ENCODE assay signal across 1 cellular context in the genomic region with DNA sequence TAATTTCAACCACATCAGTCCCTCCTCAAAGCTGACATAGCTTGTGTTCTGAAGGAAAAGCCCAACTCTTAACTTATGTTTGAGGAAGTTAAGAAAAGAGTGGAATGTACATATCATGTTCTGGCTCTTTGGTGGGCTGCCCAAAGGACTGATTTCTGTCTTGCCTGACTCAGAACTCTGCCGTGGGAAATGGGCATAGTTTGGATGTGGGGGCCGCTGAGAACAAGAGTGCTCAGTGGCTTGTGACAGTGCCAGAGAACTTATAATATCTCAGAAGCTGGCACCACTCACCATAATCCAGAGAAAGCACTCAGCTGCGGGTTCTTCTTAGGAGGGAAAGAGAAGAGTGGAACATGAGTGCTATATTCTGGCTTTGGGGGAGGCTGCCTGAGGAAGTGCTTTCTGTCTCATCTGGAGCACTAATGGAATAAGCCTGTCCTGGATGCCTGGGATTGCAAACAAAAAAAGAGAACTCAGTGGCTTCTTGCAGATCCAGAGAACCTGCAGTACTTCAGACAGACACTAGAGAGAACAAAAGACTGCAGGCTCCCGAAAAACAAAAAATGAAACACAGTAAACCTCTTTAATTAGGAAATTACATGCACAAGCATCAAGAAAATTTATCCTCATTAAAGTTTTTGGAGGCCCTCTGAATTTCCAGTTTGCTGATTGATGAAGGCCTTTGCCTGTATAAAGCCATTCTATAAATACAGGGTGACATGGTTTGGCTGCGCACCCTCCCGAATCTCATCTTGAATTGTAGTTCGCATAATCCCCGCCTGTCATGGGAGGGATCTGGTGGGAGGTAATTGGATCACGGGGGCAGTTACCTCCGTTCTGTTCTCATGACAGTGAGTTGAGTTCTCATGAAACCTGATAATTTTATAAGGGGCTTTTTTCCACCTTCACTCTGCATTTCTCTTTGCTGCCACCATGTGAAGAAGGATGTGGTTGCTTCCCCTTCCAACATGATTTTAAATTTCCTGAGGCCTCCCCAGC.
TF ChIP-seq lines count a peak whose summit lies in the region.

No MANE protein-coding gene starts in this region.

TF ChIP-seq in HCT116, 20 proteins besides CTCF, POLR2A, EP300 and RAD21 (continued from another document):
- TF ChIP-seq EZH2phosphoT487 (IDR thresholded peaks at IDR 0.05; ENCODE audit: borderline replicate concordance) (no peak), JUND (IDR thresholded peaks at IDR 0.05) (no peak), ZNF274 (IDR thresholded peaks at IDR 0.05; ENCODE audit: low read depth, low read length) (no peak), SIN3A (IDR thresholded peaks at IDR 0.05; ENCODE audit: low read depth) (no peak), POLR2AphosphoS5 (IDR thresholded peaks at IDR 0.05; ENCODE audit: low read depth, low read length) (no peak), CBX3 (IDR thresholded peaks at IDR 0.05; ENCODE audit: low read depth) (no peak), ZFX (IDR thresholded peaks at IDR 0.05) (no peak), CEBPB (IDR thresholded peaks at IDR 0.05; ENCODE audit: low read depth) (no peak), YY1 (IDR thresholded peaks at IDR 0.05; ENCODE audit: extremely low read depth, insufficient replicate concordance, low read depth, low read length) (no peak), SP1 (IDR thresholded peaks at IDR 0.05; ENCODE audit: low read depth) (no peak), FOSL1 (IDR thresholded peaks at IDR 0.05; ENCODE audit: low read depth) (no peak), ELF1 (IDR thresholded peaks at IDR 0.05; ENCODE audit: borderline replicate concordance, low read depth) (no peak), EGR1 (IDR thresholded peaks at IDR 0.05; ENCODE audit: low read depth) (no peak), TCF7L2 (IDR thresholded peaks at IDR 0.05; ENCODE audit: borderline replicate concordance, extremely low read depth, insufficient read depth, insufficient read length) (no peak), SRF (IDR thresholded peaks at IDR 0.05; ENCODE audit: low read depth) (no peak)
- TF ChIP-seq, protein P1, sequence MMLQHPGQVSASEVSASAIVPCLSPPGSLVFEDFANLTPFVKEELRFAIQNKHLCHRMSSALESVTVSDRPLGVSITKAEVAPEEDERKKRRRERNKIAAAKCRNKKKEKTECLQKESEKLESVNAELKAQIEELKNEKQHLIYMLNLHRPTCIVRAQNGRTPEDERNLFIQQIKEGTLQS (IDR thresholded peaks at IDR 0.05), result no peak
- TF ChIP-seq, protein P2, sequence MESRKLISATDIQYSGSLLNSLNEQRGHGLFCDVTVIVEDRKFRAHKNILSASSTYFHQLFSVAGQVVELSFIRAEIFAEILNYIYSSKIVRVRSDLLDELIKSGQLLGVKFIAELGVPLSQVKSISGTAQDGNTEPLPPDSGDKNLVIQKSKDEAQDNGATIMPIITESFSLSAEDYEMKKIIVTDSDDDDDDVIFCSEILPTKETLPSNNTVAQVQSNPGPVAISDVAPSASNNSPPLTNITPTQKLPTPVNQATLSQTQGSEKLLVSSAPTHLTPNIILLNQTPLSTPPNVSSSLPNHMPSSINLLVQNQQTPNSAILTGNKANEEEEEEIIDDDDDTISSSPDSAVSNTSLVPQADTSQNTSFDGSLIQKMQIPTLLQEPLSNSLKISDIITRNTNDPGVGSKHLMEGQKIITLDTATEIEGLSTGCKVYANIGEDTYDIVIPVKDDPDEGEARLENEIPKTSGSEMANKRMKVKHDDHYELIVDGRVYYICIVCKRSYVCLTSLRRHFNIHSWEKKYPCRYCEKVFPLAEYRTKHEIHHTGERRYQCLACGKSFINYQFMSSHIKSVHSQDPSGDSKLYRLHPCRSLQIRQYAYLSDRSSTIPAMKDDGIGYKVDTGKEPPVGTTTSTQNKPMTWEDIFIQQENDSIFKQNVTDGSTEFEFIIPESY (IDR thresholded peaks at IDR 0.05; ENCODE audit: extremely low read depth, insufficient replicate concordance, low read length), result no peak
